In the genomic region with DNA sequence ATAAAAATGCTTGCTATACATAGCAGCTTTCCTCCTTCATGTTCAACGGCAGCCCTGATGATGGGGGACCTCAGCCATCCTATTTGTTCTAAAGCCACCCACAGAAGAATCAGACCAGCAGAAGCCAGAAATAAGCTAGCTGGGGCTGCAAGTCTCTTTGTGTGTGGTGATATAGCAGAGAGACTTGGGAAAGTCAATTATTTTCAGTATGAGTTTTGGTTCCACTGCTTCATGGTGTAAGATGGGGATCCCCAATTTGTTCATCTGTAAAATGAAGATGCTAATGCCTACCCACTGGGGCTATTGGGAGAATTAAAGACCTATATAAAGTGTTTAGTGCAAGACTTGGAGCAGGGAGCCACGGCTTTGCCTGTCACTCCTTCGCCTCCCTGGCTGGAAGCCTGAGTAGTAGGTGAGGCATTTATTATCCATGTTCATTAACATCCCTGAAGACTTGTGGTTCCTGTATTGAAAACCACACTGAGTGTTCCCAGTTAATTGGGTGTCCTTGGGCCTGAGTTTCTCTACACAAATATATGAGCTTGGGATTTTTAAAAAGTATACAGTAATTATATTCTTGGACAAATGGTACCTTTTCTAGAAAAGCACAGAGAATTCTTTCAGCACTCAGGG, we compare ENCODE assay signal across 10 cellular contexts.
DNase-seq lines count a peak whose midpoint lies in the region; ATAC-seq, FAIRE-seq and TF ChIP-seq lines count a peak whose summit lies in the region.
"Had no signal": no experiment of that assay in that cellular context is flagged by ENCODE, and none has a peak within 500 bp of the region (broad histone marks: within the 10 kb centered on the region; RNA-seq: fewer than 3 reads in every experiment).

No MANE protein-coding gene starts in this region.

- H3K9ac ChIP-seq in GM12878 (ENCODE audit: control insufficient read depth, insufficient read depth, low read length) = no peak overlapping the region

- peak overlapping the region; percentile 46 for H3K4me2 ChIP-seq in GM12878 (ENCODE audit: control insufficient read depth, insufficient read depth)
- no peak overlapping the region for H3K4me2 ChIP-seq in PC-9

- SMC1A ChIA-PET in GM12878 (lab: Charles Lee; ENCODE audit: uncharacterized antibody, unreplicated experiment) = interaction anchor here (0.8 to 2.6 kb wide), 5 partner anchors 44 to 606 kb away, joined by 3 to 8 read pairs (median 3); no protein-coding TSS in a partner anchor

- 19% methylated on average over 2 of the region's 3 CpGs for WGBS in GM12878 (ENCODE audit: insufficient coverage, insufficient replicate concordance, low lambda C conversion rate, missing lambda C conversion rate)

- peak overlapping the region; percentile 59 for H3K27ac ChIP-seq in GM12878 (ENCODE audit: control insufficient read depth, insufficient read depth)
- no peak overlapping the region for H3K27ac ChIP-seq in PC-9

- TF ChIP-seq CTCF in GM12878 (IDR thresholded peaks at IDR 0.05 in 2 of 3, conservative IDR thresholded peaks at IDR 0.05 in 1 of 3; ENCODE audit: control insufficient read depth in 2 of 3, extremely low read depth in 1 of 3, insufficient read depth in 1 of 3, low read depth in 3 of 3, low read length in 3 of 3) = no peak
- no peak for TF ChIP-seq CTCF in PC-9 (conservative IDR thresholded peaks at IDR 0.05)

- in situ Hi-C loops in GM12878 (cut with MboI) = no loop called here

- CTCF ChIA-PET in GM12878 (lab: Yijun Ruan, JAX) (interaction anchor here (1.0 to 1.4 kb wide), 5 partner anchors 11 to 1111 kb away, joined by 3 to 4 read pairs (median 3); no protein-coding TSS in a partner anchor), PC-9 (lab: Charles Lee) (no interaction called here)

- ATAC-seq in GM18907 (IDR thresholded peaks at IDR 0.05; ENCODE audit: unreplicated experiment) (peak; percentile 46), HG03095 (IDR thresholded peaks at IDR 0.05; ENCODE audit: unreplicated experiment) (peak; percentile 40), GM12878 (peak; percentile 76)

- POLR2A ChIA-PET in GM12878 (lab: Charles Lee) (no interaction called here), PC-9 (lab: Charles Lee; ENCODE audit: unreplicated experiment) (no interaction called here)

- no peak overlapping the region for H3K4me3 ChIP-seq in GM12878
- no peak overlapping the region for H3K4me3 ChIP-seq in PC-9

- RAD21 ChIA-PET in GM12878 (lab: Charles Lee; ENCODE audit: unreplicated experiment) = interaction anchor here (0.6 to 1.3 kb wide), 3 partner anchors 51 to 321 kb away, joined by 3 to 4 read pairs (median 3); no protein-coding TSS in a partner anchor

- H3F3A ChIP-seq in PC-9 (ENCODE audit: insufficient read depth, low read depth) = no peaks in the 10 kb centered on the region

- no peak for TF ChIP-seq RAD21 in GM12878 (IDR thresholded peaks at IDR 0.05; ENCODE audit: insufficient read depth, low read depth, low read length)

- intact Hi-C loops in GM12878 (cut with micrococcal nuclease; ENCODE audit: unreplicated experiment) = loop anchor here (2.0 kb wide), 2 partner anchors 44 to 72 kb away; no protein-coding TSS in a partner anchor
- intact Hi-C loops in PC-9 (cut with micrococcal nuclease; ENCODE audit: unreplicated experiment) = no loop called here

- peak overlapping the region; percentile 22; the same call in 1 of the 2 replicates for H2AFZ ChIP-seq in GM12878 (ENCODE audit: control insufficient read depth, low read depth, low read length)
- no peak overlapping the region for H2AFZ ChIP-seq in PC-9

- TF ChIP-seq POLR2A in GM12878 (IDR thresholded peaks at IDR 0.05; ENCODE audit: low read depth, low read length) = no peak

- DNase-seq in AG08395 (ENCODE audit: low spot score) (peak; percentile 11), GM12878 (ENCODE audit: low read depth, low spot score) (peak; percentile 39), NOMO-1 treated with DMSO at 0.1 percent for 48 hours (lab: John Stamatoyannopoulos, UW; ENCODE audit: unreplicated experiment) (no peak), AML-193 (lab: John Stamatoyannopoulos, UW) (no peak), PC-9 (no peak), superior temporal gyrus (ENCODE audit: extremely low spot score) (no peak)
- DNase-seq: activated B cell treated with CpG ODN at 0.5 μM for 24 hours, NCI-H2029 treated with DMSO at 0.1 percent for 48 hours had no signal

- H3K9me2 ChIP-seq in PC-9 (ENCODE audit: insufficient read depth) = no peaks in the 10 kb centered on the region

- H4K20me1 ChIP-seq in GM12878 (ENCODE audit: control insufficient read depth, insufficient read depth) = no peaks in the 10 kb centered on the region
- no peaks in the 10 kb centered on the region for H4K20me1 ChIP-seq in PC-9 (ENCODE audit: insufficient read depth)

- no peaks in the 10 kb centered on the region; the same call in 2 of the 3 replicates for H3K9me3 ChIP-seq in GM12878 (replicated peaks; ENCODE audit: control insufficient read depth, insufficient read depth, low read length)
- H3K9me3 ChIP-seq in PC-9 (ENCODE audit: insufficient read depth, low read depth) = no peaks in the 10 kb centered on the region

- H3K36me3 ChIP-seq in GM12878 (ENCODE audit: control insufficient read depth in 2 of 2, insufficient read depth in 2 of 2, low read length in 1 of 2) (no peaks in the 10 kb centered on the region), PC-9 (ENCODE audit: low read depth) (no peaks in the 10 kb centered on the region)

- no TSS peak for BruUV-seq in GM12878 (replicated peaks; lab: Mats Ljungman, UMichigan)
- BruUV-seq in PC-9 (replicated peaks; lab: Mats Ljungman, UMichigan) = no TSS peak

- no peaks in the 10 kb centered on the region for H3K79me2 ChIP-seq in GM12878 (ENCODE audit: control insufficient read depth, insufficient read depth, low read length)
- H3K79me2 ChIP-seq in PC-9 (ENCODE audit: low read depth) = no peaks in the 10 kb centered on the region

- peaks cover 18% of the 10 kb centered on the region for H3K4me1 ChIP-seq in GM12878 (ENCODE audit: control insufficient read depth, insufficient read depth, low read length)
- no peaks in the 10 kb centered on the region for H3K4me1 ChIP-seq in PC-9 (replicated peaks; ENCODE audit: insufficient read depth)

- no peaks in the 10 kb centered on the region for H3K27me3 ChIP-seq in GM12878 (replicated peaks in 1 of 2; ENCODE audit: control insufficient read depth in 2 of 2, insufficient read depth in 2 of 2, low read length in 1 of 2)
- no peaks in the 10 kb centered on the region for H3K27me3 ChIP-seq in PC-9 (ENCODE audit: insufficient read depth, low read depth)

- TF ChIP-seq EP300 in GM12878 (IDR thresholded peaks at IDR 0.05; ENCODE audit: borderline replicate concordance in 1 of 2, control insufficient read depth in 1 of 2, low read depth in 2 of 2, low read length in 2 of 2) = no peak

- FAIRE-seq in GM12878 (lab: Jason Lieb, UNC) = no peak

TF ChIP-seq in GM12878, 131 proteins besides CTCF, POLR2A, EP300 and RAD21:
- peak; percentile 45; the same call in 1 of the 2 replicates for TF ChIP-seq RUNX3 (IDR thresholded peaks at IDR 0.05; ENCODE audit: low read length)
- TF ChIP-seq JUNB (IDR thresholded peaks at IDR 0.05) = 0 out of 2 replicates have a peak, but pooled peaks have one; percentile 28
- TF ChIP-seq KAT2A (conservative IDR thresholded peaks at IDR 0.05; ENCODE audit: control insufficient read depth, low read depth, low read length) = no peak
- TF ChIP-seq PML (IDR thresholded peaks at IDR 0.05; ENCODE audit: low read length) = 0 out of 2 replicates have a peak, but pooled peaks have one; percentile 11
- no peak for TF ChIP-seq EZH2 (IDR thresholded peaks at IDR 0.05; ENCODE audit: borderline replicate concordance, control insufficient read depth, low read depth, low read length)
- 0 out of 4 replicates have a peak, but pooled peaks of 1 of the 2 experiments have one; percentile 22 for TF ChIP-seq ETV6 (conservative IDR thresholded peaks at IDR 0.05 in 1 of 2, IDR thresholded peaks at IDR 0.05 in 1 of 2; ENCODE audit: borderline replicate concordance in 1 of 2, low read depth in 1 of 2)
- peak; percentile 32; the same call in 1 of the 2 replicates for TF ChIP-seq CREM (IDR thresholded peaks at IDR 0.05; ENCODE audit: low read depth)

Comparison
In these comparisons a context has a peak if more than half of its experiments do, and no peak if none do; other contexts are left out.
1. DNase-seq: peak in AG08395 (single experiment) and GM12878 (single experiment); none in NOMO-1 treated with DMSO at 0.1 percent for 48 hours (single experiment), AML-193 (0 of 2), PC-9 (0 of 2) and superior temporal gyrus (single experiment).
2. Peak in every context shown above with its lines, with median percentiles within 50 percentile points of each other: ATAC-seq.